Comparison of ENCODE assay signal across 19 cellular contexts in genomic region chr19:7589822-7590221, GRCh38. TPM values are rescaled to one million over a fixed set of nuclear protein-coding genes. Genes with fewer than 3 reads are reported as not detected.
DNase-seq lines count a peak whose midpoint lies in the region; ATAC-seq, FAIRE-seq and TF ChIP-seq lines count a peak whose summit lies in the region.
"Had no signal": no experiment of that assay in that cellular context is flagged by ENCODE, and none has a peak within 500 bp of the region (broad histone marks: within the 10 kb centered on the region; RNA-seq: fewer than 3 reads in every experiment).

No MANE protein-coding gene starts in this region.

- CTCF ChIA-PET in H1 (lab: Charles Lee; ENCODE audit: partially characterized antibody): interaction anchor here (0.9 to 2.5 kb wide), 2 partner anchors 16 to 207 kb away, joined by 3 to 8 read pairs; no protein-coding TSS in a partner anchor

- WGBS in H1 (ENCODE audit: extremely low coverage in 1 of 2, insufficient coverage in 1 of 2, insufficient read length in 1 of 2, insufficient replicate concordance in 2 of 2, low coverage in 1 of 2, low lambda C conversion rate in 2 of 2, missing lambda C conversion rate in 1 of 2), 2 experiments: 90% methylated on average over 7 of the region's 7 CpGs; no CpG with 5 or more reads in 1 of the 2 experiments

- TF ChIP-seq POLR2A in H1 (IDR thresholded peaks at IDR 0.05; ENCODE audit: control extremely low read depth in 1 of 2, low read depth in 2 of 2, low read length in 2 of 2): no peak

- no peak overlapping the region for H2BK20ac ChIP-seq in H1 (ENCODE audit: low read length)

- H3K4me3 ChIP-seq in H1 (ENCODE audit: extremely low read depth in 1 of 4, insufficient read depth in 2 of 4, low read depth in 3 of 4, low read length in 4 of 4): no peak overlapping the region
- no peak overlapping the region for H3K4me3 ChIP-seq in kidney (ENCODE audit: low read length in 2 of 2)
- H3K4me3 ChIP-seq: A549, BLaER1, GM12878, HAP-1 had no signal

- no peak for TF ChIP-seq CTCF in C4-2B (conservative IDR thresholded peaks at IDR 0.05)
- TF ChIP-seq CTCF in H1 (IDR thresholded peaks at IDR 0.05; ENCODE audit: control extremely low read depth in 1 of 3, insufficient read depth in 1 of 3, low read depth in 1 of 3, low read length in 3 of 3): no peak
- no peak for TF ChIP-seq CTCF in kidney (IDR thresholded peaks at IDR 0.05; ENCODE audit: borderline replicate concordance, extremely low read depth, insufficient read depth)

- no peak overlapping the region for H2BK15ac ChIP-seq in H1 (ENCODE audit: low read length)

- no peak overlapping the region for H3K14ac ChIP-seq in H1 (ENCODE audit: insufficient read length)

- no peak overlapping the region for H3K4ac ChIP-seq in H1 (replicated peaks; ENCODE audit: insufficient read length, low read depth, low read length)

- H2AK5ac ChIP-seq in H1 (ENCODE audit: low read depth, low read length): no peak overlapping the region

- H3K9me3 ChIP-seq in H1 (ENCODE audit: insufficient read depth in 2 of 2, low read depth in 1 of 2, low read length in 1 of 2) (no peaks in the 10 kb centered on the region), kidney (ENCODE audit: control insufficient read depth in 1 of 2, low read length in 2 of 2) (no peaks in the 10 kb centered on the region)
- H3K9me3 ChIP-seq: A549, BLaER1, HAP-1 had no signal

- no peaks in the 10 kb centered on the region for H3K27me3 ChIP-seq in H1 (replicated peaks in 1 of 4; ENCODE audit: control insufficient read depth in 3 of 4, extremely low read depth in 1 of 4, insufficient read depth in 3 of 4, low read length in 3 of 4)

- H3K27ac ChIP-seq in C4-2B (peak overlapping the region; percentile 6; the same call in 1 of the 2 replicates), H1 (ENCODE audit: low read depth, low read length) (no peak overlapping the region), kidney (ENCODE audit: low read depth in 2 of 2, low read length in 2 of 2) (no peak overlapping the region)
- H3K27ac ChIP-seq: A549, BLaER1 had no signal

- TF ChIP-seq RAD21 in H1 (IDR thresholded peaks at IDR 0.05 in 1 of 2, conservative IDR thresholded peaks at IDR 0.05 in 1 of 2; ENCODE audit: low read depth in 2 of 2, low read length in 2 of 2): no peak

- no peak overlapping the region for H3K56ac ChIP-seq in H1 (replicated peaks; ENCODE audit: insufficient read length, low read depth, low read length)

- DNase-seq in HTR-8/SVneo (ENCODE audit: insufficient read length, low spot score) (no peak), H1 (ENCODE audit: low read depth in 1 of 2, low spot score in 2 of 2) (no peak), glomerular visceral epithelial cell (ENCODE audit: extremely low spot score) (no peak), kidney (no peak)
- DNase-seq: CD8-positive, alpha-beta T cell; COR-L47; DMS 273 treated with DMSO at 0.1 percent for 48 hours; DMS53; DND-41; EL had no signal

- no peak overlapping the region for H3K4me2 ChIP-seq in H1 (ENCODE audit: insufficient read depth in 1 of 2, low read depth in 2 of 2, low read length in 2 of 2)
- H3K4me2 ChIP-seq: A549, BLaER1 had no signal

- no peaks in the 10 kb centered on the region for H3K36me3 ChIP-seq in H1 (ENCODE audit: control insufficient read depth in 2 of 4, insufficient read depth in 4 of 4, low read length in 3 of 4)
- H3K36me3 ChIP-seq in kidney (ENCODE audit: control insufficient read depth in 1 of 2, insufficient read depth in 2 of 2, low read length in 2 of 2): no peaks in the 10 kb centered on the region
- H3K36me3 ChIP-seq: BLaER1, HAP-1 had no signal

- ATAC-seq in HG03457 (IDR thresholded peaks at IDR 0.05; ENCODE audit: unreplicated experiment): no peak
- ATAC-seq: A549; CD8-positive, alpha-beta T cell; GM12878 had no signal

- H3K23ac ChIP-seq in H1 (ENCODE audit: insufficient read length): no peak overlapping the region

- H3K23me2 ChIP-seq in H1 (ENCODE audit: low read depth, low read length): no peaks in the 10 kb centered on the region

- FAIRE-seq in HTR-8/SVneo (lab: Jason Lieb, UNC) (peak; percentile 28), H1 (lab: Jason Lieb, UNC) (no peak), kidney (lab: Jason Lieb, UNC) (no peak)
- FAIRE-seq: A549, GM12878, GM19239 had no signal

- no peak overlapping the region for H3K18ac ChIP-seq in H1 (ENCODE audit: extremely low read depth, low read length)

- H3K9ac ChIP-seq in H1 (replicated peaks in 1 of 4; ENCODE audit: extremely low read depth in 1 of 4, low read depth in 3 of 4, low read length in 3 of 4) (no peak overlapping the region), kidney (ENCODE audit: low read length in 2 of 2) (no peak overlapping the region)
- H3K9ac ChIP-seq: BLaER1 had no signal

- H2BK12ac ChIP-seq in H1 (ENCODE audit: low read depth, low read length): no peak overlapping the region

- intact Hi-C loops in kidney (cut with DNase I): no loop called here

- H4K8ac ChIP-seq in H1 (ENCODE audit: extremely low read depth, insufficient read depth, low read length): no peak overlapping the region

- no peak overlapping the region for H2BK5ac ChIP-seq in H1 (ENCODE audit: low read depth, low read length)

- no peak overlapping the region for H4K91ac ChIP-seq in H1 (replicated peaks; ENCODE audit: insufficient read length, low read length)

- no peaks in the 10 kb centered on the region for H3K79me2 ChIP-seq in H1 (ENCODE audit: control insufficient read depth in 1 of 2, insufficient read depth in 2 of 2, low read length in 2 of 2)

- H2AFZ ChIP-seq in H1 (ENCODE audit: low read length): no peak overlapping the region

- no peaks in the 10 kb centered on the region for H4K20me1 ChIP-seq in H1 (replicated peaks in 1 of 2; ENCODE audit: control insufficient read depth in 1 of 2, insufficient read depth in 2 of 2, low read length in 2 of 2)
- H4K20me1 ChIP-seq: BLaER1 had no signal

- no peak for TF ChIP-seq EP300 in H1 (IDR thresholded peaks at IDR 0.05; ENCODE audit: borderline replicate concordance in 1 of 2, low read depth in 2 of 2, low read length in 2 of 2)

- H3K4me1 ChIP-seq in H1 (replicated peaks in 1 of 4; ENCODE audit: control insufficient read depth in 3 of 4, insufficient read depth in 4 of 4, low read length in 3 of 4): 0 out of 7 replicates have a peak, but pooled peaks cover 0 to 4% (median 0%) of the 10 kb centered on the region in 4 experiments
- H3K4me1 ChIP-seq in kidney (ENCODE audit: control insufficient read depth in 1 of 2, insufficient read depth in 1 of 2, low read depth in 1 of 2, low read length in 2 of 2): no peaks in the 10 kb centered on the region
- H3K4me1 ChIP-seq: A549, BLaER1, HAP-1 had no signal

- H2BK120ac ChIP-seq in H1 (replicated peaks; ENCODE audit: low read depth, low read length): no peak overlapping the region

- no peak overlapping the region for H4K5ac ChIP-seq in H1 (ENCODE audit: insufficient read length, low read depth, low read length)

- POLR2A ChIA-PET in H1 (lab: Charles Lee; ENCODE audit: partially characterized antibody): interaction anchor here (1.1 to 1.7 kb wide), 2 partner anchors 44 to 55 kb away, joined by 3 read pairs; partner anchors contain the start of gene PCP2

- H3K79me1 ChIP-seq in H1 (ENCODE audit: low read depth, low read length): no peaks in the 10 kb centered on the region

RNA-seq across cellular contexts. Expression of gene CAMSAP3, which starts 5.8 kb away (rescaled TPM):
- total RNA-seq in H1 (2021; fragmentation: NEBNext Ultra II Directional; extraction: Animal tissue kit (Norgen Biotek cat#: 25700)): 30.4 and 32.5 TPM in 2 replicates
- polyA plus RNA-seq in H1 (2011; rRNA removed): 11.4 and 19.6 TPM in 2 replicates
- 12.9 TPM for polyA plus RNA-seq in H1 (2011; cell fraction: cytosol; rRNA removed)
- polyA plus RNA-seq in H1 (2011; cell fraction: nucleus; rRNA removed): 69.2 TPM
- 18.4 to 30.0 TPM (median 24.6 TPM) in 4 replicates for polyA plus RNA-seq in H1 (2012, experiment 1 of 2)
- polyA plus RNA-seq in H1 (2012, experiment 2 of 2): 25.6 TPM
- 19.2 TPM for polyA plus RNA-seq in H1 (2013, experiment 1 of 2)
- polyA plus RNA-seq in H1 (2013, experiment 2 of 2): 17.8 TPM
- 5.0 and 7.4 TPM in 2 replicates for polyA minus RNA-seq in H1 (2011; rRNA and poly(A)+ RNA removed)
- polyA minus RNA-seq in H1 (2011; cell fraction: cytosol; rRNA and poly(A)+ RNA removed): 10.3 TPM
- 13.5 TPM for polyA minus RNA-seq in H1 (2011; cell fraction: nucleus; rRNA and poly(A)+ RNA removed)
- 18.5 TPM for total RNA-seq in kidney
- polyA plus RNA-seq in kidney (ENCODE audit: insufficient read depth, low read depth, low replicate concordance): 19.3 TPM

RNA-seq across cellular contexts. Expression of gene XAB2, which starts 39.5 kb away (rescaled TPM):
- total RNA-seq in H1 (2021; fragmentation: NEBNext Ultra II Directional; extraction: Animal tissue kit (Norgen Biotek cat#: 25700)): 49.4 and 51.4 TPM in 2 replicates
- 48.2 and 74.4 TPM in 2 replicates for polyA plus RNA-seq in H1 (2011; rRNA removed)
- 56.2 TPM for polyA plus RNA-seq in H1 (2011; cell fraction: cytosol; rRNA removed)
- 166 TPM for polyA plus RNA-seq in H1 (2011; cell fraction: nucleus; rRNA removed)
- polyA plus RNA-seq in H1 (2012, experiment 1 of 2): 39.3 to 55.5 TPM (median 54.8 TPM) in 4 replicates
- 49.8 TPM for polyA plus RNA-seq in H1 (2012, experiment 2 of 2)
- 24.5 TPM for polyA plus RNA-seq in H1 (2013, experiment 1 of 2)
- 21.8 TPM for polyA plus RNA-seq in H1 (2013, experiment 2 of 2)
- 50.0 and 55.8 TPM in 2 replicates for polyA minus RNA-seq in H1 (2011; rRNA and poly(A)+ RNA removed)
- polyA minus RNA-seq in H1 (2011; cell fraction: cytosol; rRNA and poly(A)+ RNA removed): 50.0 TPM
- polyA minus RNA-seq in H1 (2011; cell fraction: nucleus; rRNA and poly(A)+ RNA removed): 40.0 TPM
- 44.4 TPM for total RNA-seq in kidney
- polyA plus RNA-seq in kidney (ENCODE audit: insufficient read depth, low read depth, low replicate concordance): 34.2 TPM

RNA-seq across cellular contexts. Expression of gene PET100, which starts 39.8 kb away (rescaled TPM):
- total RNA-seq in H1 (2021; fragmentation: NEBNext Ultra II Directional; extraction: Animal tissue kit (Norgen Biotek cat#: 25700)): 105 and 127 TPM in 2 replicates
- 36.1 and 80.8 TPM in 2 replicates for polyA plus RNA-seq in H1 (2011; rRNA removed)
- polyA plus RNA-seq in H1 (2011; cell fraction: cytosol; rRNA removed): 37.9 TPM
- polyA plus RNA-seq in H1 (2011; cell fraction: nucleus; rRNA removed): 9.1 TPM
- 53.2 to 137 TPM (median 92.4 TPM) in 4 replicates for polyA plus RNA-seq in H1 (2012, experiment 1 of 2)
- polyA plus RNA-seq in H1 (2012, experiment 2 of 2): 130 TPM
- polyA plus RNA-seq in H1 (2013, experiment 1 of 2): 453 TPM
- 571 TPM for polyA plus RNA-seq in H1 (2013, experiment 2 of 2)
- 2.3 TPM in 2 replicates for polyA minus RNA-seq in H1 (2011; rRNA and poly(A)+ RNA removed)
- polyA minus RNA-seq in H1 (2011; cell fraction: cytosol; rRNA and poly(A)+ RNA removed): 20.3 TPM
- polyA minus RNA-seq in H1 (2011; cell fraction: nucleus; rRNA and poly(A)+ RNA removed): 9.6 TPM
- 112 TPM for total RNA-seq in kidney
- 181 TPM for polyA plus RNA-seq in kidney (ENCODE audit: insufficient read depth, low read depth, low replicate concordance)

RNA-seq across cellular contexts. Expression of gene PCP2, which starts 43.7 kb away (rescaled TPM):
- total RNA-seq in H1 (2021; fragmentation: NEBNext Ultra II Directional; extraction: Animal tissue kit (Norgen Biotek cat#: 25700)): not detected in 2 replicates
- polyA plus RNA-seq in H1 (2011; rRNA removed) (0.49 TPM in 1 of 2 replicates, not detected in the other), kidney (ENCODE audit: insufficient read depth, low read depth, low replicate concordance) (8.9 TPM)
- polyA plus RNA-seq in H1 (2011; cell fraction: cytosol; rRNA removed): 0.19 TPM
- polyA plus RNA-seq in H1 (2011; cell fraction: nucleus; rRNA removed): 0.66 TPM
- polyA plus RNA-seq in H1 (2012, experiment 1 of 2): 0.36 to 0.39 TPM in 2 of 4 replicates, not detected in the others
- polyA plus RNA-seq in H1 (2012, experiment 2 of 2): not detected
- polyA plus RNA-seq in H1 (2013, experiment 1 of 2): 0.67 TPM
- polyA plus RNA-seq in H1 (2013, experiment 2 of 2): 0.42 TPM
- not detected in 2 replicates for polyA minus RNA-seq in H1 (2011; rRNA and poly(A)+ RNA removed)
- polyA minus RNA-seq in H1 (2011; cell fraction: cytosol; rRNA and poly(A)+ RNA removed): not detected
- not detected for polyA minus RNA-seq in H1 (2011; cell fraction: nucleus; rRNA and poly(A)+ RNA removed)
- 6.1 TPM for total RNA-seq in kidney
- total RNA-seq: G401, H4 had no signal

RNA-seq across cellular contexts. Expression of gene STXBP2, which starts 47.1 kb away (rescaled TPM):
- 51.5 and 52.9 TPM in 2 replicates for total RNA-seq in H1 (2021; fragmentation: NEBNext Ultra II Directional; extraction: Animal tissue kit (Norgen Biotek cat#: 25700))
- polyA plus RNA-seq in H1 (2011; rRNA removed) (53.8 and 82.7 TPM in 2 replicates), kidney (ENCODE audit: insufficient read depth, low read depth, low replicate concordance) (74.8 TPM)
- polyA plus RNA-seq in H1 (2011; cell fraction: cytosol; rRNA removed): 74.0 TPM
- polyA plus RNA-seq in H1 (2011; cell fraction: nucleus; rRNA removed): 172 TPM
- polyA plus RNA-seq in H1 (2012, experiment 1 of 2): 66.0 to 89.4 TPM (median 79.0 TPM) in 4 replicates
- 56.2 TPM for polyA plus RNA-seq in H1 (2012, experiment 2 of 2)
- 30.5 TPM for polyA plus RNA-seq in H1 (2013, experiment 1 of 2)
- polyA plus RNA-seq in H1 (2013, experiment 2 of 2): 28.4 TPM
- 91.9 and 150 TPM in 2 replicates for polyA minus RNA-seq in H1 (2011; rRNA and poly(A)+ RNA removed)
- polyA minus RNA-seq in H1 (2011; cell fraction: cytosol; rRNA and poly(A)+ RNA removed): 61.6 TPM
- 100 TPM for polyA minus RNA-seq in H1 (2011; cell fraction: nucleus; rRNA and poly(A)+ RNA removed)
- total RNA-seq in kidney: 136 TPM
